31 cellular contexts compared by ENCODE assay signal in the genomic region with DNA sequence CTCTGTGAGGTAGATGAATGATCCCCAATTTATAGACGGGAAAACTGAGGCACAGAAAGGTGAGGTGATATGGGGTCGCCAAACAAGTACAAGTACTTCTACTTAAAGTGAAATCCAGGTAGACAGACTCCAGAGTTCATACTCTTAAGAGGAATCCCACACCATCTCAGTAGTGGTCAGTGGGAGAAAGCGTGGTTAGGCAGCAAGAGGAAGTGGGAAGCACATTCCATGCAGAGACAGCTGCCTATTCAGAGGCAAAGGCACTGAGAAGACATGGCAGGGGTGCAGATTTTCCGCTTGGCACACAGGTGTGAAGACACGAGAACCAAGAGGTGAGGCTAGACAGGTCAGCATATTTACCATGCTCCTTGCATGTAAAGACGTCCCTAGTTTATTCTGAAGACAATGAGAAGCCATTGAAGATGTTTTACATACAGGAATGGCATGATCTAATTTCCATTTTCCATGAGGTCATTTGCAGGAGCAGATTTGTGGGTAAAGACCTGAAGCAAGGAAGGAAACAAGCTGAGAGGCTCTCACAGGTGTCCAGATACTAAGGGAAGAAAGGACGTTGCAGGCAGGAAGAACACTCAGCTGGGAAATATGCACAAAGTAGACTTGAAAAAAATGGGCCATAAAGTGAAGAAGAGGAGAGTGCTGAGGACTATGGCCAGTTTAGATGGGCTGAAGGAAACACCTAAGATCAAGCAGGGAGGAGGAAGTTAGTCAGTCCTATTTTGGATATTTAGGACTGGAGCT. TPM values are rescaled to one million over a fixed set of nuclear protein-coding genes. Genes with fewer than 3 reads are reported as not detected.
DNase-seq lines count a peak whose midpoint lies in the region; ATAC-seq and TF ChIP-seq lines count a peak whose summit lies in the region.
"Had no signal": no experiment of that assay in that cellular context is flagged by ENCODE, and none has a peak within 500 bp of the region (broad histone marks: within the 10 kb centered on the region; RNA-seq: fewer than 3 reads in every experiment).

No MANE protein-coding gene starts in this region.

- DNase-seq in GDM1 (lab: John Stamatoyannopoulos, UW), result peak; percentile 13
- peak; percentile 55 for DNase-seq in MV-4-11 (lab: John Stamatoyannopoulos, UW)
- peak; percentile 13 for DNase-seq in choroid plexus epithelial cell (ENCODE audit: low read depth)
- DNase-seq in kidney tubule cell (ENCODE audit: low spot score), result peak; percentile 57
- no peak for DNase-seq in foreskin melanocyte
- no peak for DNase-seq in nephron progenitor cell
- no peak for DNase-seq in natural killer cell treated with Interleukin-12 subunit alpha and Interleukin-12 subunit beta and Interleukin-15 and Interleukin-18, amount 100 ng/mL, for 72 hours (ENCODE audit: low spot score)
- DNase-seq: activated CD4-positive, alpha-beta T cell treated with anti-CD3 and anti-CD28 coated beads, Interleukin-2, amount 10 ng/mL, durations not matched to agents 24 days and 14 days; activated gamma-delta T cell; activated naive CD8-positive, alpha-beta T cell treated with anti-CD3 and anti-CD28 coated beads for 36 hours; activated T-cell treated with anti-CD3 and anti-CD28 coated beads, Interleukin-2, amount 50 U/mL, for 4 hours; aorta; H7; hypothalamus; immature natural killer cell; NCI-H146; NCI-H446; NCI-H774; nucleus accumbens; stimulated activated CD4-positive, alpha-beta T cell treated with anti-CD3 and anti-CD28 coated beads, Interleukin-12 subunit alpha, Interleukin-12 subunit beta, amount 100 ng/mL, for 4 hours; stimulated activated CD4-positive, alpha-beta T cell treated with anti-CD3 and anti-CD28 coated beads, Interleukin-2, amount 100 ng/mL, for 48 hours; stimulated activated naive CD8-positive, alpha-beta T cell treated with anti-CD3 and anti-CD28 coated beads, Interleukin-15, amount 100 ng/mL, for 72 hours; T-cell; uterus had no signal

- no peak overlapping the region for H3K27ac Mint-ChIP-seq in nephron progenitor cell
- no peak overlapping the region for H3K27ac Mint-ChIP-seq in natural killer cell treated with Interleukin-12 subunit alpha and Interleukin-12 subunit beta and Interleukin-15 and Interleukin-18, amount 100 ng/mL, for 72 hours
- H3K27ac Mint-ChIP-seq: activated CD4-positive, alpha-beta T cell treated with anti-CD3 and anti-CD28 coated beads, Interleukin-2, amount 10 ng/mL, durations not matched to agents 24 days and 14 days; activated naive CD8-positive, alpha-beta T cell treated with anti-CD3 and anti-CD28 coated beads for 36 hours; immature natural killer cell; progenitor cell of endocrine pancreas; stimulated activated naive CD8-positive, alpha-beta T cell treated with anti-CD3 and anti-CD28 coated beads, Interleukin-15, amount 100 ng/mL, for 72 hours; T-cell had no signal

- no peaks in the 10 kb centered on the region for H3K36me3 Mint-ChIP-seq in nephron progenitor cell (ENCODE audit: low read depth)
- no peaks in the 10 kb centered on the region for H3K36me3 Mint-ChIP-seq in natural killer cell treated with Interleukin-12 subunit alpha and Interleukin-12 subunit beta and Interleukin-15 and Interleukin-18, amount 100 ng/mL, for 72 hours
- H3K36me3 Mint-ChIP-seq: activated naive CD8-positive, alpha-beta T cell treated with anti-CD3 and anti-CD28 coated beads for 36 hours; T-cell had no signal

- no peaks in the 10 kb centered on the region for H3K4me1 Mint-ChIP-seq in nephron progenitor cell
- peaks cover 5 to 8% of the 10 kb centered on the region in 2 donors for H3K4me1 Mint-ChIP-seq in natural killer cell treated with Interleukin-12 subunit alpha and Interleukin-12 subunit beta and Interleukin-15 and Interleukin-18, amount 100 ng/mL, for 72 hours (ENCODE audit: low read depth in 2 of 2)
- H3K4me1 Mint-ChIP-seq: activated naive CD8-positive, alpha-beta T cell treated with anti-CD3 and anti-CD28 coated beads for 36 hours; T-cell had no signal

- TF ChIP-seq CTCF in choroid plexus epithelial cell (conservative IDR thresholded peaks at IDR 0.05; ENCODE audit: low read depth, low read length), result no peak
- no peak for TF ChIP-seq CTCF in nephron progenitor cell (IDR thresholded peaks at IDR 0.05)

- ATAC-seq in natural killer cell treated with Interleukin-12 subunit alpha and Interleukin-12 subunit beta and Interleukin-15 and Interleukin-18, amount 100 ng/mL, for 72 hours, result no peak
- no peak for ATAC-seq in HG03139 (IDR thresholded peaks at IDR 0.05; ENCODE audit: unreplicated experiment)
- ATAC-seq: activated T-cell treated with anti-CD3 and anti-CD28 coated beads, Interleukin-2, amount 50 U/mL, for 4 hours; left lobe of liver; sciatic nerve; stimulated activated naive CD8-positive, alpha-beta T cell treated with anti-CD3 and anti-CD28 coated beads, Interleukin-15, amount 100 ng/mL, for 72 hours; T-cell had no signal

- peaks cover 8% of the 10 kb centered on the region for H3K9me3 Mint-ChIP-seq in nephron progenitor cell
- no peaks in the 10 kb centered on the region for H3K9me3 Mint-ChIP-seq in natural killer cell treated with Interleukin-12 subunit alpha and Interleukin-12 subunit beta and Interleukin-15 and Interleukin-18, amount 100 ng/mL, for 72 hours
- H3K9me3 Mint-ChIP-seq: activated naive CD8-positive, alpha-beta T cell treated with anti-CD3 and anti-CD28 coated beads for 36 hours; stimulated activated naive CD8-positive, alpha-beta T cell treated with anti-CD3 and anti-CD28 coated beads, Interleukin-15, amount 100 ng/mL, for 72 hours had no signal

- H3K4me3 Mint-ChIP-seq in nephron progenitor cell, result no peak overlapping the region
- H3K4me3 Mint-ChIP-seq in natural killer cell treated with Interleukin-12 subunit alpha and Interleukin-12 subunit beta and Interleukin-15 and Interleukin-18, amount 100 ng/mL, for 72 hours, result no peak overlapping the region
- H3K4me3 Mint-ChIP-seq: activated CD4-positive, alpha-beta T cell treated with anti-CD3 and anti-CD28 coated beads, Interleukin-2, amount 10 ng/mL, durations not matched to agents 24 days and 14 days; activated naive CD8-positive, alpha-beta T cell treated with anti-CD3 and anti-CD28 coated beads for 36 hours; activated T-cell treated with anti-CD3 and anti-CD28 coated beads, Interleukin-2, amount 50 U/mL, for 4 hours; immature natural killer cell; stimulated activated naive CD8-positive, alpha-beta T cell treated with anti-CD3 and anti-CD28 coated beads, Interleukin-15, amount 100 ng/mL, for 72 hours; T-cell had no signal

- H3K4me3 ChIP-seq in choroid plexus epithelial cell (ENCODE audit: low read depth, low read length), result no peak overlapping the region
- H3K4me3 ChIP-seq: SJSA1, thoracic aorta, uterus had no signal

- no peaks in the 10 kb centered on the region for H3K27me3 Mint-ChIP-seq in nephron progenitor cell (ENCODE audit: low read depth, poor library complexity)
- no peaks in the 10 kb centered on the region for H3K27me3 Mint-ChIP-seq in natural killer cell treated with Interleukin-12 subunit alpha and Interleukin-12 subunit beta and Interleukin-15 and Interleukin-18, amount 100 ng/mL, for 72 hours
- H3K27me3 Mint-ChIP-seq: activated CD4-positive, alpha-beta T cell treated with anti-CD3 and anti-CD28 coated beads, Interleukin-2, amount 10 ng/mL, durations not matched to agents 24 days and 14 days; activated naive CD8-positive, alpha-beta T cell treated with anti-CD3 and anti-CD28 coated beads for 36 hours; progenitor cell of endocrine pancreas; stimulated activated naive CD8-positive, alpha-beta T cell treated with anti-CD3 and anti-CD28 coated beads, Interleukin-15, amount 100 ng/mL, for 72 hours; T-cell had no signal

RNA-seq across cellular contexts. Expression of gene CLNK, which starts 17.3 kb away (rescaled TPM):
- under 1 TPM; 0.45 to 0.70 TPM for total RNA-seq in natural killer cell treated with Interleukin-12 subunit alpha and Interleukin-12 subunit beta and Interleukin-15 and Interleukin-18, amount 100 ng/mL, for 72 hours
- total RNA-seq: H7, left lobe of liver, mesenteric fat pad, progenitor cell of endocrine pancreas, sciatic nerve, SJSA1, thoracic aorta, uterus had no signal

Comparison
In these comparisons a context has a peak if more than half of its experiments do, and no peak if none do; other contexts are left out.
1. DNase-seq: peak in GDM1 (single experiment), MV-4-11 (single experiment), choroid plexus epithelial cell (single experiment) and kidney tubule cell (single experiment); none in foreskin melanocyte (single experiment), nephron progenitor cell (single experiment) and natural killer cell treated with Interleukin-12 subunit alpha and Interleukin-12 subunit beta and Interleukin-15 and Interleukin-18, amount 100 ng/mL, for 72 hours (single experiment).